ENCODE assay signal across 8 cellular contexts in genomic region chr17:48101012-48101720, GRCh38. TPM values are rescaled to one million over a fixed set of nuclear protein-coding genes. Genes with fewer than 3 reads are reported as not detected.
DNase-seq lines count a peak whose midpoint lies in the region; ATAC-seq and TF ChIP-seq lines count a peak whose summit lies in the region.

Gene CBX1 (minus strand): TSS chr17:48101478. CDS start chr17:48077004, 24,474 bp downstream.

- H3K9me3 ChIP-seq in T-helper 17 cell (ENCODE audit: control insufficient read depth, low read length, poor library complexity, severe bottlenecking) (no peaks in the 10 kb centered on the region), prostate gland (no peaks in the 10 kb centered on the region)

- no peaks in the 10 kb centered on the region for H3K27me3 Mint-ChIP-seq in T-helper 17 cell

- H3K4me3 ChIP-seq in prostate gland = peak within 1 kb of the TSS; percentile 87 to 94

- TF ChIP-seq POLR2A in prostate gland (IDR thresholded peaks at IDR 0.05) = peak; percentile 75

- WGBS in prostate gland = 1% methylated on average over 73 of the region's 79 CpGs

- peak within 1 kb of the TSS; percentile 56 for H3K27ac Mint-ChIP-seq in T-helper 17 cell

- no peaks in the 10 kb centered on the region for H3K36me3 ChIP-seq in prostate gland

- peaks cover 22% of the 10 kb centered on the region for H3K4me1 Mint-ChIP-seq in T-helper 17 cell

- DNase-seq in NCI-H187 (lab: John Stamatoyannopoulos, UW) (peak; percentile 90 to 94), T-helper 17 cell (peak; percentile 86 to 93 (median 88)), amygdala (lab: John Stamatoyannopoulos, UW) (peak; percentile 53 to 97 (median 90)), left ventricle myocardium superior (peak; percentile 97), prostate gland (ENCODE audit: low spot score) (peak; percentile 88), ureter (ENCODE audit: low spot score) (peak; percentile 92)

- H3K27ac ChIP-seq in prostate gland = peak within 1 kb of the TSS; percentile 89 to 91

- no peaks in the 10 kb centered on the region for H3K27me3 ChIP-seq in prostate gland (replicated peaks; ENCODE audit: insufficient read depth)

- intact Hi-C loops in left ventricle myocardium superior (cut with micrococcal nuclease) (no loop called here), prostate gland (cut with DNase I) (no loop called here)

- H3K4me3 Mint-ChIP-seq in T-helper 17 cell = peak within 1 kb of the TSS; percentile 95

- no peaks in the 10 kb centered on the region for H3K4me1 ChIP-seq in prostate gland (replicated peaks)

- ATAC-seq in GM18499 (IDR thresholded peaks at IDR 0.05; ENCODE audit: insufficient read depth, unreplicated experiment) (peak; percentile 66), HG02938 (IDR thresholded peaks at IDR 0.05; ENCODE audit: unreplicated experiment) (peak; percentile 86), T-helper 17 cell (peak; percentile 97), left ventricle myocardium superior (peak; percentile 99)

- H3K36me3 Mint-ChIP-seq in T-helper 17 cell (ENCODE audit: low read depth) = peaks cover 4% of the 10 kb centered on the region

- peak in 1 of 4 experiments; percentile 18 for TF ChIP-seq CTCF in prostate gland (IDR thresholded peaks at IDR 0.05)

RNA-seq across cellular contexts. Expression of gene CBX1, which starts in this region (rescaled TPM):
- 10 to 100 TPM; 12.7 to 16.9 TPM for total RNA-seq in T-helper 17 cell
- 37.9 TPM for total RNA-seq in left ventricle myocardium superior
- 10 to 100 TPM; 35.0 to 43.7 TPM for total RNA-seq in prostate gland
- 29.3 TPM for total RNA-seq in ureter

Comparison
In these comparisons a context has a peak if more than half of its experiments do, and no peak if none do; other contexts are left out.
1. Peak in every context shown above with its lines: DNase-seq, ATAC-seq, H3K4me3 ChIP-seq and H3K27ac ChIP-seq.